1 cellular context compared by ENCODE assay signal in the genomic region with DNA sequence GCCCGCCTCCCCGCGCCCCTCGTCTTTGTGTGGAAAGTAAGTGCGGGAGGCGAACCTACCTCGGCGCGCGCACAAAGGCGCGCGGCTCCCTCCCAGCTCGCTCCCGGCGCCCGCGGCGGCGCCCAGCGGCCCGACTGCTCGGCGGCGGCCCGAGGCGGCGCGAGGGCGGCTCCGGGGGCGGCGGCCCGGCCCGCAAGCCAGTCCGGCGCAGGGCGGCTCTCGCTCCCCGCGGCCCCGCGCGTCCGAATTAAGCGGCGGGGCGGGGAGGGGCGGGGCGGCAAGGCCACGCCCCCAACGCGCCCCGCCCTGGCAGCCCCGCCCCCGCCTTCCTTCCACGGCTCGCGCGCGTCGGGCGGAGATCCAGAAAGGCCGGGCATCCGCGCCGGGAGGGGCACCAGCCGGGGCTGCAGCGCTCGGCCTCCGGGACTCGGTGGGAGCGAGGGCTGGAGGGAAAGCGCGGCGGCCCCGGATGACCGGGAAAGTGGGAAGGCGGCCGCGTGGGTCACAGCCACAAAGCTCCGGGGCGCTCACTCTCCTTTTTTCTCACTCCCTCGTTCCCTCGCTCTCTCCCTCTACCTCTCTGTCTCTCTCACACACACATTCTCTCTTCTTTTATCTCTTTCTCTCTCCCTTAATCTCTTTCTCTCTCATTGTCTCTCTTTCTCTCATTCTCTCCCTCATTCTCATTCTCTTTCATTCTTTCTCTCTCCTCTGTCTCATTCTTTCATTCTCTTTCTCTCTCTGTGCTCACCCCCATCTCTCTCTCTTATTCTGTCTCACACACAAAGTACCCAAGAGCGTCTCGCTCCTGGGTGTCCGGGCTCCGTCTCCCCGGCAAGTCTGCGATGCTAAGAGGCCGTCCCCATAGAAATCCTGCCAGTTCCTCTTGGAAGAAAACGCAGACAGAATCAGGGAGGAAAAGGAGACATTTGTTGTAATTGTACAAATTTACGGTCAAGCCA.
TF ChIP-seq lines count a peak whose summit lies in the region.

No MANE protein-coding gene starts in this region.

TF ChIP-seq in GM12878, 131 proteins besides CTCF, POLR2A, EP300 and RAD21 (continued from another document and continues in another):
- TF ChIP-seq, protein P1, sequence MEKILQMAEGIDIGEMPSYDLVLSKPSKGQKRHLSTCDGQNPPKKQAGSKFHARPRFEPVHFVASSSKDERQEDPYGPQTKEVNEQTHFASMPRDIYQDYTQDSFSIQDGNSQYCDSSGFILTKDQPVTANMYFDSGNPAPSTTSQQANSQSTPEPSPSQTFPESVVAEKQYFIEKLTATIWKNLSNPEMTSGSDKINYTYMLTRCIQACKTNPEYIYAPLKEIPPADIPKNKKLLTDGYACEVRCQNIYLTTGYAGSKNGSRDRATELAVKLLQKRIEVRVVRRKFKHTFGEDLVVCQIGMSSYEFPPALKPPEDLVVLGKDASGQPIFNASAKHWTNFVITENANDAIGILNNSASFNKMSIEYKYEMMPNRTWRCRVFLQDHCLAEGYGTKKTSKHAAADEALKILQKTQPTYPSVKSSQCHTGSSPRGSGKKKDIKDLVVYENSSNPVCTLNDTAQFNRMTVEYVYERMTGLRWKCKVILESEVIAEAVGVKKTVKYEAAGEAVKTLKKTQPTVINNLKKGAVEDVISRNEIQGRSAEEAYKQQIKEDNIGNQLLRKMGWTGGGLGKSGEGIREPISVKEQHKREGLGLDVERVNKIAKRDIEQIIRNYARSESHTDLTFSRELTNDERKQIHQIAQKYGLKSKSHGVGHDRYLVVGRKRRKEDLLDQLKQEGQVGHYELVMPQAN (conservative IDR thresholded peaks at IDR 0.05), result peak; percentile 44; the same call in 1 of the 2 replicates
- TF ChIP-seq, protein P2, sequence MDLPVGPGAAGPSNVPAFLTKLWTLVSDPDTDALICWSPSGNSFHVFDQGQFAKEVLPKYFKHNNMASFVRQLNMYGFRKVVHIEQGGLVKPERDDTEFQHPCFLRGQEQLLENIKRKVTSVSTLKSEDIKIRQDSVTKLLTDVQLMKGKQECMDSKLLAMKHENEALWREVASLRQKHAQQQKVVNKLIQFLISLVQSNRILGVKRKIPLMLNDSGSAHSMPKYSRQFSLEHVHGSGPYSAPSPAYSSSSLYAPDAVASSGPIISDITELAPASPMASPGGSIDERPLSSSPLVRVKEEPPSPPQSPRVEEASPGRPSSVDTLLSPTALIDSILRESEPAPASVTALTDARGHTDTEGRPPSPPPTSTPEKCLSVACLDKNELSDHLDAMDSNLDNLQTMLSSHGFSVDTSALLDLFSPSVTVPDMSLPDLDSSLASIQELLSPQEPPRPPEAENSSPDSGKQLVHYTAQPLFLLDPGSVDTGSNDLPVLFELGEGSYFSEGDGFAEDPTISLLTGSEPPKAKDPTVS (IDR thresholded peaks at IDR 0.05; ENCODE audit: low read depth, low read length), result no peak
- TF ChIP-seq, protein P3, sequence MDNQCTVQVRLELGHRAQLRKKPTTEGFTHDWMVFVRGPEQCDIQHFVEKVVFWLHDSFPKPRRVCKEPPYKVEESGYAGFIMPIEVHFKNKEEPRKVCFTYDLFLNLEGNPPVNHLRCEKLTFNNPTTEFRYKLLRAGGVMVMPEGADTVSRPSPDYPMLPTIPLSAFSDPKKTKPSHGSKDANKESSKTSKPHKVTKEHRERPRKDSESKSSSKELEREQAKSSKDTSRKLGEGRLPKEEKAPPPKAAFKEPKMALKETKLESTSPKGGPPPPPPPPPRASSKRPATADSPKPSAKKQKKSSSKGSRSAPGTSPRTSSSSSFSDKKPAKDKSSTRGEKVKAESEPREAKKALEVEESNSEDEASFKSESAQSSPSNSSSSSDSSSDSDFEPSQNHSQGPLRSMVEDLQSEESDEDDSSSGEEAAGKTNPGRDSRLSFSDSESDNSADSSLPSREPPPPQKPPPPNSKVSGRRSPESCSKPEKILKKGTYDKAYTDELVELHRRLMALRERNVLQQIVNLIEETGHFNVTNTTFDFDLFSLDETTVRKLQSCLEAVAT (IDR thresholded peaks at IDR 0.05), result peak; percentile 93
- TF ChIP-seq FOXK2 (IDR thresholded peaks at IDR 0.05), result no peak
- peak; percentile 92 for TF ChIP-seq NBN (IDR thresholded peaks at IDR 0.05)
- no peak for TF ChIP-seq ZNF274 (IDR thresholded peaks at IDR 0.05; ENCODE audit: insufficient read depth, insufficient read length)
- TF ChIP-seq, protein P4, sequence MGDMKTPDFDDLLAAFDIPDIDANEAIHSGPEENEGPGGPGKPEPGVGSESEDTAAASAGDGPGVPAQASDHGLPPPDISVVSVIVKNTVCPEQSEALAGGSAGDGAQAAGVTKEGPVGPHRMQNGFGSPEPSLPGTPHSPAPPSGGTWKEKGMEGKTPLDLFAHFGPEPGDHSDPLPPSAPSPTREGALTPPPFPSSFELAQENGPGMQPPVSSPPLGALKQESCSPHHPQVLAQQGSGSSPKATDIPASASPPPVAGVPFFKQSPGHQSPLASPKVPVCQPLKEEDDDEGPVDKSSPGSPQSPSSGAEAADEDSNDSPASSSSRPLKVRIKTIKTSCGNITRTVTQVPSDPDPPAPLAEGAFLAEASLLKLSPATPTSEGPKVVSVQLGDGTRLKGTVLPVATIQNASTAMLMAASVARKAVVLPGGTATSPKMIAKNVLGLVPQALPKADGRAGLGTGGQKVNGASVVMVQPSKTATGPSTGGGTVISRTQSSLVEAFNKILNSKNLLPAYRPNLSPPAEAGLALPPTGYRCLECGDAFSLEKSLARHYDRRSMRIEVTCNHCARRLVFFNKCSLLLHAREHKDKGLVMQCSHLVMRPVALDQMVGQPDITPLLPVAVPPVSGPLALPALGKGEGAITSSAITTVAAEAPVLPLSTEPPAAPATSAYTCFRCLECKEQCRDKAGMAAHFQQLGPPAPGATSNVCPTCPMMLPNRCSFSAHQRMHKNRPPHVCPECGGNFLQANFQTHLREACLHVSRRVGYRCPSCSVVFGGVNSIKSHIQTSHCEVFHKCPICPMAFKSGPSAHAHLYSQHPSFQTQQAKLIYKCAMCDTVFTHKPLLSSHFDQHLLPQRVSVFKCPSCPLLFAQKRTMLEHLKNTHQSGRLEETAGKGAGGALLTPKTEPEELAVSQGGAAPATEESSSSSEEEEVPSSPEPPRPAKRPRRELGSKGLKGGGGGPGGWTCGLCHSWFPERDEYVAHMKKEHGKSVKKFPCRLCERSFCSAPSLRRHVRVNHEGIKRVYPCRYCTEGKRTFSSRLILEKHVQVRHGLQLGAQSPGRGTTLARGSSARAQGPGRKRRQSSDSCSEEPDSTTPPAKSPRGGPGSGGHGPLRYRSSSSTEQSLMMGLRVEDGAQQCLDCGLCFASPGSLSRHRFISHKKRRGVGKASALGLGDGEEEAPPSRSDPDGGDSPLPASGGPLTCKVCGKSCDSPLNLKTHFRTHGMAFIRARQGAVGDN (IDR thresholded peaks at IDR 0.05), result peak; percentile 60
- TF ChIP-seq SMAD1 (IDR thresholded peaks at IDR 0.05; ENCODE audit: low read depth, partially characterized antibody), result peak; percentile 68
- 0 out of 2 replicates have a peak, but pooled peaks have one; percentile 21 for TF ChIP-seq YY1 (IDR thresholded peaks at IDR 0.05; ENCODE audit: low read depth, low read length)
- TF ChIP-seq YBX1 (IDR thresholded peaks at IDR 0.05), result 0 out of 2 replicates have a peak, but pooled peaks have one; percentile 52
- no peak for TF ChIP-seq FOS (IDR thresholded peaks at IDR 0.05; ENCODE audit: borderline replicate concordance, extremely low read depth, insufficient read length)
- TF ChIP-seq, protein P5, sequence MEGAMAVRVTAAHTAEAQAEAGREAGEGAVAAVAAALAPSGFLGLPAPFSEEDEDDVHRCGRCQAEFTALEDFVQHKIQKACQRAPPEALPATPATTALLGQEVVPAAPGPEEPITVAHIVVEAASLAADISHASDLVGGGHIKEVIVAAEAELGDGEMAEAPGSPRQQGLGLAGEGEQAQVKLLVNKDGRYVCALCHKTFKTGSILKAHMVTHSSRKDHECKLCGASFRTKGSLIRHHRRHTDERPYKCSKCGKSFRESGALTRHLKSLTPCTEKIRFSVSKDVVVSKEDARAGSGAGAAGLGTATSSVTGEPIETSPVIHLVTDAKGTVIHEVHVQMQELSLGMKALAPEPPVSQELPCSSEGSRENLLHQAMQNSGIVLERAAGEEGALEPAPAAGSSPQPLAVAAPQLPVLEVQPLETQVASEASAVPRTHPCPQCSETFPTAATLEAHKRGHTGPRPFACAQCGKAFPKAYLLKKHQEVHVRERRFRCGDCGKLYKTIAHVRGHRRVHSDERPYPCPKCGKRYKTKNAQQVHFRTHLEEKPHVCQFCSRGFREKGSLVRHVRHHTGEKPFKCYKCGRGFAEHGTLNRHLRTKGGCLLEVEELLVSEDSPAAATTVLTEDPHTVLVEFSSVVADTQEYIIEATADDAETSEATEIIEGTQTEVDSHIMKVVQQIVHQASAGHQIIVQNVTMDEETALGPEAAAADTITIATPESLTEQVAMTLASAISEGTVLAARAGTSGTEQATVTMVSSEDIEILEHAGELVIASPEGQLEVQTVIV (IDR thresholded peaks at IDR 0.05; ENCODE audit: borderline replicate concordance, partially characterized antibody), result no peak
- TF ChIP-seq, protein P6, sequence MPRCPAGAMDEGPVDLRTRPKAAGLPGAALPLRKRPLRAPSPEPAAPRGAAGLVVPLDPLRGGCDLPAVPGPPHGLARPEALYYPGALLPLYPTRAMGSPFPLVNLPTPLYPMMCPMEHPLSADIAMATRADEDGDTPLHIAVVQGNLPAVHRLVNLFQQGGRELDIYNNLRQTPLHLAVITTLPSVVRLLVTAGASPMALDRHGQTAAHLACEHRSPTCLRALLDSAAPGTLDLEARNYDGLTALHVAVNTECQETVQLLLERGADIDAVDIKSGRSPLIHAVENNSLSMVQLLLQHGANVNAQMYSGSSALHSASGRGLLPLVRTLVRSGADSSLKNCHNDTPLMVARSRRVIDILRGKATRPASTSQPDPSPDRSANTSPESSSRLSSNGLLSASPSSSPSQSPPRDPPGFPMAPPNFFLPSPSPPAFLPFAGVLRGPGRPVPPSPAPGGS (IDR thresholded peaks at IDR 0.05; ENCODE audit: borderline replicate concordance, insufficient read depth, low read depth, low read length, poor library complexity, severe bottlenecking), result no peak
- 0 out of 2 replicates have a peak, but pooled peaks have one; percentile 10 for TF ChIP-seq MTA3 (IDR thresholded peaks at IDR 0.05; ENCODE audit: borderline replicate concordance, low read length)
- 0 out of 2 replicates have a peak, but pooled peaks have one; percentile 0 for TF ChIP-seq ZNF207 (IDR thresholded peaks at IDR 0.05; ENCODE audit: borderline replicate concordance)
- TF ChIP-seq HDAC2 (IDR thresholded peaks at IDR 0.05), result no peak
- TF ChIP-seq TBL1XR1 (IDR thresholded peaks at IDR 0.05; ENCODE audit: low read depth, low read length), result no peak
- no peak for TF ChIP-seq SMARCA5 (IDR thresholded peaks at IDR 0.05)
- TF ChIP-seq SIX5 (IDR thresholded peaks at IDR 0.05; ENCODE audit: low read depth, low read length, severe bottlenecking), result no peak
- no peak for TF ChIP-seq IRF4 (IDR thresholded peaks at IDR 0.05; ENCODE audit: low read depth, low read length)
- TF ChIP-seq, protein P7, sequence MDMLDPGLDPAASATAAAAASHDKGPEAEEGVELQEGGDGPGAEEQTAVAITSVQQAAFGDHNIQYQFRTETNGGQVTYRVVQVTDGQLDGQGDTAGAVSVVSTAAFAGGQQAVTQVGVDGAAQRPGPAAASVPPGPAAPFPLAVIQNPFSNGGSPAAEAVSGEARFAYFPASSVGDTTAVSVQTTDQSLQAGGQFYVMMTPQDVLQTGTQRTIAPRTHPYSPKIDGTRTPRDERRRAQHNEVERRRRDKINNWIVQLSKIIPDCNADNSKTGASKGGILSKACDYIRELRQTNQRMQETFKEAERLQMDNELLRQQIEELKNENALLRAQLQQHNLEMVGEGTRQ (IDR thresholded peaks at IDR 0.05; ENCODE audit: borderline replicate concordance, low read depth, low read length), result no peak
- no peak for TF ChIP-seq SRF (IDR thresholded peaks at IDR 0.05; ENCODE audit: low read depth in 2 of 2, low read length in 2 of 2)
- TF ChIP-seq, protein P8, sequence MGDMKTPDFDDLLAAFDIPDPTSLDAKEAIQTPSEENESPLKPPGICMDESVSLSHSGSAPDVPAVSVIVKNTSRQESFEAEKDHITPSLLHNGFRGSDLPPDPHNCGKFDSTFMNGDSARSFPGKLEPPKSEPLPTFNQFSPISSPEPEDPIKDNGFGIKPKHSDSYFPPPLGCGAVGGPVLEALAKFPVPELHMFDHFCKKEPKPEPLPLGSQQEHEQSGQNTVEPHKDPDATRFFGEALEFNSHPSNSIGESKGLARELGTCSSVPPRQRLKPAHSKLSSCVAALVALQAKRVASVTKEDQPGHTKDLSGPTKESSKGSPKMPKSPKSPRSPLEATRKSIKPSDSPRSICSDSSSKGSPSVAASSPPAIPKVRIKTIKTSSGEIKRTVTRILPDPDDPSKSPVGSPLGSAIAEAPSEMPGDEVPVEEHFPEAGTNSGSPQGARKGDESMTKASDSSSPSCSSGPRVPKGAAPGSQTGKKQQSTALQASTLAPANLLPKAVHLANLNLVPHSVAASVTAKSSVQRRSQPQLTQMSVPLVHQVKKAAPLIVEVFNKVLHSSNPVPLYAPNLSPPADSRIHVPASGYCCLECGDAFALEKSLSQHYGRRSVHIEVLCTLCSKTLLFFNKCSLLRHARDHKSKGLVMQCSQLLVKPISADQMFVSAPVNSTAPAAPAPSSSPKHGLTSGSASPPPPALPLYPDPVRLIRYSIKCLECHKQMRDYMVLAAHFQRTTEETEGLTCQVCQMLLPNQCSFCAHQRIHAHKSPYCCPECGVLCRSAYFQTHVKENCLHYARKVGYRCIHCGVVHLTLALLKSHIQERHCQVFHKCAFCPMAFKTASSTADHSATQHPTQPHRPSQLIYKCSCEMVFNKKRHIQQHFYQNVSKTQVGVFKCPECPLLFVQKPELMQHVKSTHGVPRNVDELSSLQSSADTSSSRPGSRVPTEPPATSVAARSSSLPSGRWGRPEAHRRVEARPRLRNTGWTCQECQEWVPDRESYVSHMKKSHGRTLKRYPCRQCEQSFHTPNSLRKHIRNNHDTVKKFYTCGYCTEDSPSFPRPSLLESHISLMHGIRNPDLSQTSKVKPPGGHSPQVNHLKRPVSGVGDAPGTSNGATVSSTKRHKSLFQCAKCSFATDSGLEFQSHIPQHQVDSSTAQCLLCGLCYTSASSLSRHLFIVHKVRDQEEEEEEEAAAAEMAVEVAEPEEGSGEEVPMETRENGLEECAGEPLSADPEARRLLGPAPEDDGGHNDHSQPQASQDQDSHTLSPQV (IDR thresholded peaks at IDR 0.05), result no peak
- peak; percentile 16; the same call in 1 of the 2 replicates for TF ChIP-seq RB1 (IDR thresholded peaks at IDR 0.05; ENCODE audit: borderline replicate concordance)
- no peak; the same call in 1 of the 2 replicates for TF ChIP-seq PML (IDR thresholded peaks at IDR 0.05; ENCODE audit: low read length)
- TF ChIP-seq, protein P9, sequence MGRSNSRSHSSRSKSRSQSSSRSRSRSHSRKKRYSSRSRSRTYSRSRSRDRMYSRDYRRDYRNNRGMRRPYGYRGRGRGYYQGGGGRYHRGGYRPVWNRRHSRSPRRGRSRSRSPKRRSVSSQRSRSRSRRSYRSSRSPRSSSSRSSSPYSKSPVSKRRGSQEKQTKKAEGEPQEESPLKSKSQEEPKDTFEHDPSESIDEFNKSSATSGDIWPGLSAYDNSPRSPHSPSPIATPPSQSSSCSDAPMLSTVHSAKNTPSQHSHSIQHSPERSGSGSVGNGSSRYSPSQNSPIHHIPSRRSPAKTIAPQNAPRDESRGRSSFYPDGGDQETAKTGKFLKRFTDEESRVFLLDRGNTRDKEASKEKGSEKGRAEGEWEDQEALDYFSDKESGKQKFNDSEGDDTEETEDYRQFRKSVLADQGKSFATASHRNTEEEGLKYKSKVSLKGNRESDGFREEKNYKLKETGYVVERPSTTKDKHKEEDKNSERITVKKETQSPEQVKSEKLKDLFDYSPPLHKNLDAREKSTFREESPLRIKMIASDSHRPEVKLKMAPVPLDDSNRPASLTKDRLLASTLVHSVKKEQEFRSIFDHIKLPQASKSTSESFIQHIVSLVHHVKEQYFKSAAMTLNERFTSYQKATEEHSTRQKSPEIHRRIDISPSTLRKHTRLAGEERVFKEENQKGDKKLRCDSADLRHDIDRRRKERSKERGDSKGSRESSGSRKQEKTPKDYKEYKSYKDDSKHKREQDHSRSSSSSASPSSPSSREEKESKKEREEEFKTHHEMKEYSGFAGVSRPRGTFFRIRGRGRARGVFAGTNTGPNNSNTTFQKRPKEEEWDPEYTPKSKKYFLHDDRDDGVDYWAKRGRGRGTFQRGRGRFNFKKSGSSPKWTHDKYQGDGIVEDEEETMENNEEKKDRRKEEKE (IDR thresholded peaks at IDR 0.05), result no peak
- TF ChIP-seq CREB1 (IDR thresholded peaks at IDR 0.05; ENCODE audit: low read depth), result no peak
